ENCODE assay signal across 17 cellular contexts in genomic region chr18:54806526-54806925, GRCh38. TPM values are rescaled to one million over a fixed set of nuclear protein-coding genes. Genes with fewer than 3 reads are reported as not detected.
DNase-seq lines count a peak whose midpoint lies in the region; ATAC-seq, FAIRE-seq and TF ChIP-seq lines count a peak whose summit lies in the region.
"Had no signal": no experiment of that assay in that cellular context is flagged by ENCODE, and none has a peak within 500 bp of the region (broad histone marks: within the 10 kb centered on the region; RNA-seq: fewer than 3 reads in every experiment).

No MANE protein-coding gene starts in this region.

- H3K36me3 Mint-ChIP-seq in HFFc6 (ENCODE audit: low read depth) = no peaks in the 10 kb centered on the region
- no peaks in the 10 kb centered on the region for H3K36me3 Mint-ChIP-seq in activated T-helper 1 cell treated with anti-CD3 and anti-CD28 coated beads, Interleukin-12 subunit alpha, Interleukin-12 subunit beta, Interleukin-2, Interleukin-4 antibody, amounts not matched to agents 30 ng/mL and 10 ng/mL and 1 ng/mL, durations not matched to agents 14 hours and 24 hours and 36 hours (ENCODE audit: low read depth)
- H3K36me3 Mint-ChIP-seq in activated naive CD8-positive, alpha-beta T cell treated with anti-CD3 and anti-CD28 coated beads, Interleukin-2, amount 50 U/mL, for 24 hours (ENCODE audit: low read depth) = no peaks in the 10 kb centered on the region

- TF ChIP-seq CTCF in HFFc6 (IDR thresholded peaks at IDR 0.05) = no peak
- no peak for TF ChIP-seq CTCF in fibroblast of mammary gland (conservative IDR thresholded peaks at IDR 0.05; ENCODE audit: control insufficient read depth, insufficient read depth, low read depth, low read length)
- TF ChIP-seq CTCF in vagina (IDR thresholded peaks at IDR 0.05) = no peak

- H3K4me3 ChIP-seq in fibroblast of mammary gland (ENCODE audit: control insufficient read depth, low read depth, low read length) (no peak overlapping the region), small intestine (ENCODE audit: low read depth in 1 of 2, low read length in 2 of 2) (no peak overlapping the region), vagina (no peak overlapping the region)
- H3K4me3 ChIP-seq: lung had no signal

- no peaks in the 10 kb centered on the region for H3K36me3 ChIP-seq in small intestine (ENCODE audit: control insufficient read depth in 2 of 2, insufficient read depth in 2 of 2, low read length in 2 of 2)
- no peaks in the 10 kb centered on the region for H3K36me3 ChIP-seq in vagina

- H3K9me3 ChIP-seq in small intestine (ENCODE audit: control insufficient read depth, low read depth) = no peaks in the 10 kb centered on the region
- no peaks in the 10 kb centered on the region for H3K9me3 ChIP-seq in vagina

- H3K27ac ChIP-seq in small intestine (ENCODE audit: low read depth in 1 of 2, low read length in 1 of 2) (no peak overlapping the region), vagina (no peak overlapping the region)

- intact Hi-C loops in vagina (cut with DNase I) = loop anchor here (10.0 kb wide), 1 partner anchor 1138 kb away; no protein-coding TSS in a partner anchor
- intact Hi-C loops in activated T-helper 1 cell treated with anti-CD3 and anti-CD28 coated beads, Interleukin-12 subunit alpha, Interleukin-12 subunit beta, Interleukin-2, Interleukin-4 antibody, amounts not matched to agents 30 ng/mL and 10 ng/mL and 1 ng/mL, durations not matched to agents 14 hours and 24 hours and 36 hours (cut with micrococcal nuclease) = loop anchor here (1.0 to 10.0 kb wide), 4 partner anchors 22 to 622 kb away; partner anchors contain the start of gene RAB27B

- H3K27me3 Mint-ChIP-seq in HFFc6 (ENCODE audit: insufficient read depth) = no peaks in the 10 kb centered on the region
- H3K27me3 Mint-ChIP-seq in activated T-helper 1 cell treated with anti-CD3 and anti-CD28 coated beads, Interleukin-12 subunit alpha, Interleukin-12 subunit beta, Interleukin-2, Interleukin-4 antibody, amounts not matched to agents 30 ng/mL and 10 ng/mL and 1 ng/mL, durations not matched to agents 14 hours and 24 hours and 36 hours (ENCODE audit: insufficient read depth) = peaks cover 4% of the 10 kb centered on the region
- peaks cover 2% of the 10 kb centered on the region for H3K27me3 Mint-ChIP-seq in activated naive CD8-positive, alpha-beta T cell treated with anti-CD3 and anti-CD28 coated beads, Interleukin-2, amount 50 U/mL, for 24 hours
- H3K27me3 Mint-ChIP-seq: B cell had no signal

- no peaks in the 10 kb centered on the region for H3K9me3 Mint-ChIP-seq in HFFc6
- H3K9me3 Mint-ChIP-seq in activated T-helper 1 cell treated with anti-CD3 and anti-CD28 coated beads, Interleukin-12 subunit alpha, Interleukin-12 subunit beta, Interleukin-2, Interleukin-4 antibody, amounts not matched to agents 30 ng/mL and 10 ng/mL and 1 ng/mL, durations not matched to agents 14 hours and 24 hours and 36 hours = no peaks in the 10 kb centered on the region
- no peaks in the 10 kb centered on the region for H3K9me3 Mint-ChIP-seq in activated naive CD8-positive, alpha-beta T cell treated with anti-CD3 and anti-CD28 coated beads, Interleukin-2, amount 50 U/mL, for 24 hours

- no peaks in the 10 kb centered on the region for H3K4me1 ChIP-seq in small intestine (ENCODE audit: control insufficient read depth in 2 of 2, insufficient read depth in 1 of 2, low read depth in 1 of 2, low read length in 1 of 2)
- H3K4me1 ChIP-seq in vagina = no peaks in the 10 kb centered on the region

- H3K4me3 Mint-ChIP-seq in HFFc6 = no peak overlapping the region
- H3K4me3 Mint-ChIP-seq in activated T-helper 1 cell treated with anti-CD3 and anti-CD28 coated beads, Interleukin-12 subunit alpha, Interleukin-12 subunit beta, Interleukin-2, Interleukin-4 antibody, amounts not matched to agents 30 ng/mL and 10 ng/mL and 1 ng/mL, durations not matched to agents 14 hours and 24 hours and 36 hours = no peak overlapping the region
- no peak overlapping the region for H3K4me3 Mint-ChIP-seq in activated naive CD8-positive, alpha-beta T cell treated with anti-CD3 and anti-CD28 coated beads, Interleukin-2, amount 50 U/mL, for 24 hours
- H3K4me3 Mint-ChIP-seq: B cell had no signal

- H3K4me1 Mint-ChIP-seq in HFFc6 (ENCODE audit: low read depth) = peaks cover 24% of the 10 kb centered on the region
- peaks cover 10% of the 10 kb centered on the region for H3K4me1 Mint-ChIP-seq in activated T-helper 1 cell treated with anti-CD3 and anti-CD28 coated beads, Interleukin-12 subunit alpha, Interleukin-12 subunit beta, Interleukin-2, Interleukin-4 antibody, amounts not matched to agents 30 ng/mL and 10 ng/mL and 1 ng/mL, durations not matched to agents 14 hours and 24 hours and 36 hours (ENCODE audit: low read depth)
- H3K4me1 Mint-ChIP-seq in activated naive CD8-positive, alpha-beta T cell treated with anti-CD3 and anti-CD28 coated beads, Interleukin-2, amount 50 U/mL, for 24 hours = peaks cover 7% of the 10 kb centered on the region

- H3K27me3 ChIP-seq in small intestine (ENCODE audit: control insufficient read depth in 2 of 2, insufficient read depth in 2 of 2, low read length in 2 of 2) = no peaks in the 10 kb centered on the region
- H3K27me3 ChIP-seq in vagina = no peaks in the 10 kb centered on the region

- TF ChIP-seq POLR2A in vagina (IDR thresholded peaks at IDR 0.05) = no peak

- no peak for ATAC-seq in activated naive CD8-positive, alpha-beta T cell treated with anti-CD3 and anti-CD28 coated beads, Interleukin-2, amount 50 U/mL, for 24 hours

- DNase-seq in HFFc6 (peak; percentile 15), amniotic epithelial cell (ENCODE audit: low read depth) (peak; percentile 63), fibroblast of mammary gland (ENCODE audit: low read depth) (peak; percentile 54), small intestine (no peak), vagina (ENCODE audit: extremely low spot score in 2 of 2) (no peak), NCI-H69 (lab: John Stamatoyannopoulos, UW) (no peak)
- no peak for DNase-seq in activated T-helper 1 cell treated with anti-CD3 and anti-CD28 coated beads, Interleukin-12 subunit alpha, Interleukin-12 subunit beta, Interleukin-2, Interleukin-4 antibody, amounts not matched to agents 30 ng/mL and 10 ng/mL and 1 ng/mL, durations not matched to agents 14 hours and 24 hours and 36 hours (ENCODE audit: low spot score)
- no peak for DNase-seq in activated naive CD8-positive, alpha-beta T cell treated with anti-CD3 and anti-CD28 coated beads, Interleukin-2, amount 50 U/mL, for 24 hours
- DNase-seq: activated CD4-positive, alpha-beta T cell treated with anti-CD3 and anti-CD28 coated beads for 4 hours; activated CD8-positive, alpha-beta memory T cell treated with anti-CD3 and anti-CD28 coated beads, Interleukin-2, amount 50 U/mL, for 4 hours; anterior cingulate cortex; islet precursor cell; NCI-H1417; posterior cingulate gyrus; T-helper 9 cell had no signal

- H3K27ac Mint-ChIP-seq in HFFc6 = no peak overlapping the region
- no peak overlapping the region for H3K27ac Mint-ChIP-seq in activated T-helper 1 cell treated with anti-CD3 and anti-CD28 coated beads, Interleukin-12 subunit alpha, Interleukin-12 subunit beta, Interleukin-2, Interleukin-4 antibody, amounts not matched to agents 30 ng/mL and 10 ng/mL and 1 ng/mL, durations not matched to agents 14 hours and 24 hours and 36 hours
- no peak overlapping the region for H3K27ac Mint-ChIP-seq in activated naive CD8-positive, alpha-beta T cell treated with anti-CD3 and anti-CD28 coated beads, Interleukin-2, amount 50 U/mL, for 24 hours
- H3K27ac Mint-ChIP-seq: B cell had no signal

- FAIRE-seq in small intestine (lab: Jason Lieb, UNC) = peak; percentile 59

RNA-seq across cellular contexts. Expression of gene RAB27B, which starts 21.8 kb away (rescaled TPM):
- 1 to 10 TPM in 2 of 6 experiments, under 1 TPM in 4; 0.34 to 2.2 (median 0.79) TPM for total RNA-seq in HFFc6 (2021; fragmentation: NEBNext Ultra II Directional; extraction: Animal tissue kit (Norgen Biotek cat#: 25700))
- polyA plus RNA-seq in small intestine = 1 to 10 TPM; 2.0 to 4.1 (median 3.8) TPM
- 6.1 TPM for total RNA-seq in vagina
- total RNA-seq in activated T-helper 1 cell treated with anti-CD3 and anti-CD28 coated beads, Interleukin-12 subunit alpha, Interleukin-12 subunit beta, Interleukin-2, Interleukin-4 antibody, amounts not matched to agents 30 ng/mL and 10 ng/mL and 1 ng/mL, durations not matched to agents 14 hours and 24 hours and 36 hours = 0.10 and 0.21 TPM in 2 replicates

Comparison
In these comparisons a context has a peak if more than half of its experiments do, and no peak if none do; other contexts are left out.
1. DNase-seq: peak in HFFc6 (single experiment), amniotic epithelial cell (single experiment) and fibroblast of mammary gland (single experiment); none in small intestine (single experiment), vagina (0 of 2), activated T-helper 1 cell treated with anti-CD3 and anti-CD28 coated beads, Interleukin-12 subunit alpha, Interleukin-12 subunit beta, Interleukin-2, Interleukin-4 antibody, amounts not matched to agents 30 ng/mL and 10 ng/mL and 1 ng/mL, durations not matched to agents 14 hours and 24 hours and 36 hours (single experiment), NCI-H69 (single experiment) and activated naive CD8-positive, alpha-beta T cell treated with anti-CD3 and anti-CD28 coated beads, Interleukin-2, amount 50 U/mL, for 24 hours (single experiment).